In the genomic region with DNA sequence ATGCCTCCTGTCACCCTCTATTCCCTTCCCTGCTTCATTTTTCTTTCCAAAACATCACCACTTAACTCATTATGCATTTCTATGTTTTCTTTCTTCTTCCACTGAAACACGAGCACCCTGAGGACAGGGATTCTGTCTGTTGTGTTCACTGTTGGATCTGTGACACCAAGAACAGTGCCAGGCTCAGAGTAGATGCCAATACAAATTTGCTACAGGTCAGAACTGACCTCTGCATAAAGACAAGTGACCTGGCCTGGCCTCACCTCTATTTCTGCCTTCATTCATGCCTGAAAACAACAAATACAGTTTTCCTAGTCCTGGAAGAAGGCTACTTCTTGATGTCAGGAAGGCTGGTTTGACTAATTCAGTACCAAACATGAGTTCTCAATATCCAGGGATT, we compare ENCODE assay signal across 34 cellular contexts. TPM values are rescaled to one million over a fixed set of nuclear protein-coding genes. Genes with fewer than 3 reads are reported as not detected.
"Had no signal": no experiment of that assay in that cellular context is flagged by ENCODE, and none has a peak within 500 bp of the region (broad histone marks: within the 10 kb centered on the region; RNA-seq: fewer than 3 reads in every experiment).

No MANE protein-coding gene starts in this region.

- H3K4me1 ChIP-seq: Peyer's patch had no signal

- H3K27me3 Mint-ChIP-seq: activated T-cell treated with anti-CD3 and anti-CD28 coated beads, Interleukin-2, amount 50 U/mL, for 24 hours had no signal

- H3K27me3 ChIP-seq: adrenal gland, Peyer's patch had no signal

- ATAC-seq: activated CD8-positive, alpha-beta T cell treated with anti-CD3 and anti-CD28 coated beads for 36 hours; activated naive CD4-positive, alpha-beta T cell treated with anti-CD3 and anti-CD28 coated beads, Interleukin-2, amount 50 U/mL, for 72 hours; PC-3 had no signal

- DNase-seq: activated CD4-positive, alpha-beta T cell treated with anti-CD3 and anti-CD28 coated beads for 1 hour; activated CD4-positive, alpha-beta T cell treated with anti-CD3 and anti-CD28 coated beads, Interleukin-2, amount 10 ng/mL, durations not matched to agents 24 days and 14 days; activated CD4-positive, alpha-beta T cell treated with anti-CD3 and anti-CD28 coated beads, Interleukin-2, amount 50 U/mL, for 4 hours; activated CD4-positive, CD25-positive, alpha-beta regulatory T cell; activated CD8-positive, alpha-beta T cell treated with anti-CD3 and anti-CD28 coated beads for 36 hours; activated gamma-delta T cell treated with Interleukin-2 at 50 U/mL for 16 hours; activated naive CD4-positive, alpha-beta T cell treated with anti-CD3 and anti-CD28 coated beads for 36 hours; activated T-cell treated with anti-CD3 and anti-CD28 coated beads, Interleukin-2, amount 50 U/mL, for 24 hours; adrenal gland; caudate nucleus; cerebellar nuclear complex; NCI-H1092 treated with DMSO at 0.1 percent for 48 hours; NCI-H1417; NCI-H146; NCI-H187; NCI-H2029 treated with DMSO at 0.1 percent for 48 hours; NCI-H2107; NCI-H2171; NCI-H510A; NCI-H526; NCI-H748 treated with DMSO at 0.1 percent for 48 hours; NK-92 treated with Interleukin-12 subunit alpha and Interleukin-12 subunit beta, amount 100 ng/mL, for 24 hours; PC-3; Peyer's patch; RPMI8226; SHP77 treated with DMSO at 0.1 percent for 48 hours; SW 1271; T-helper 1 cell; T-helper 2 cell; T-helper 9 cell; WERI-Rb-1 had no signal

- H3K27ac ChIP-seq: adrenal gland, Peyer's patch, WERI-Rb-1 had no signal

- H3K9me3 Mint-ChIP-seq: activated CD4-positive, alpha-beta T cell treated with anti-CD3 and anti-CD28 coated beads, Interleukin-2, amount 10 ng/mL, durations not matched to agents 24 days and 14 days; activated CD8-positive, alpha-beta T cell treated with anti-CD3 and anti-CD28 coated beads for 36 hours; activated naive CD4-positive, alpha-beta T cell treated with anti-CD3 and anti-CD28 coated beads for 36 hours; activated naive CD4-positive, alpha-beta T cell treated with anti-CD3 and anti-CD28 coated beads, Interleukin-2, amount 50 U/mL, for 72 hours; activated T-cell treated with anti-CD3 and anti-CD28 coated beads, Interleukin-2, amount 50 U/mL, for 24 hours; brain had no signal

- H3K36me3 ChIP-seq: adrenal gland, Peyer's patch, WERI-Rb-1 had no signal

- H3K27ac Mint-ChIP-seq: activated CD4-positive, alpha-beta T cell treated with anti-CD3 and anti-CD28 coated beads, Interleukin-2, amount 10 ng/mL, durations not matched to agents 24 days and 14 days; activated CD8-positive, alpha-beta T cell treated with anti-CD3 and anti-CD28 coated beads for 36 hours; activated naive CD4-positive, alpha-beta T cell treated with anti-CD3 and anti-CD28 coated beads for 36 hours; activated T-cell treated with anti-CD3 and anti-CD28 coated beads, Interleukin-2, amount 50 U/mL, for 24 hours had no signal

- H3K4me3 ChIP-seq: adrenal gland, Peyer's patch had no signal

- H3K36me3 Mint-ChIP-seq: activated naive CD4-positive, alpha-beta T cell treated with anti-CD3 and anti-CD28 coated beads, Interleukin-2, amount 50 U/mL, for 72 hours; brain had no signal

- H3K9me3 ChIP-seq: adrenal gland, Peyer's patch had no signal

- H3K4me3 Mint-ChIP-seq: activated CD4-positive, alpha-beta T cell treated with anti-CD3 and anti-CD28 coated beads, Interleukin-2, amount 10 ng/mL, durations not matched to agents 24 days and 14 days; activated CD8-positive, alpha-beta T cell treated with anti-CD3 and anti-CD28 coated beads for 36 hours; activated naive CD4-positive, alpha-beta T cell treated with anti-CD3 and anti-CD28 coated beads for 36 hours; activated T-cell treated with anti-CD3 and anti-CD28 coated beads, Interleukin-2, amount 50 U/mL, for 24 hours had no signal

RNA-seq across cellular contexts. Expression of gene SMPD3, which starts 45.1 kb away (rescaled TPM):
- total RNA-seq: bronchial epithelial cell, PC-3 had no signal
